ENCODE assay signal across 11 cellular contexts in the genomic region with DNA sequence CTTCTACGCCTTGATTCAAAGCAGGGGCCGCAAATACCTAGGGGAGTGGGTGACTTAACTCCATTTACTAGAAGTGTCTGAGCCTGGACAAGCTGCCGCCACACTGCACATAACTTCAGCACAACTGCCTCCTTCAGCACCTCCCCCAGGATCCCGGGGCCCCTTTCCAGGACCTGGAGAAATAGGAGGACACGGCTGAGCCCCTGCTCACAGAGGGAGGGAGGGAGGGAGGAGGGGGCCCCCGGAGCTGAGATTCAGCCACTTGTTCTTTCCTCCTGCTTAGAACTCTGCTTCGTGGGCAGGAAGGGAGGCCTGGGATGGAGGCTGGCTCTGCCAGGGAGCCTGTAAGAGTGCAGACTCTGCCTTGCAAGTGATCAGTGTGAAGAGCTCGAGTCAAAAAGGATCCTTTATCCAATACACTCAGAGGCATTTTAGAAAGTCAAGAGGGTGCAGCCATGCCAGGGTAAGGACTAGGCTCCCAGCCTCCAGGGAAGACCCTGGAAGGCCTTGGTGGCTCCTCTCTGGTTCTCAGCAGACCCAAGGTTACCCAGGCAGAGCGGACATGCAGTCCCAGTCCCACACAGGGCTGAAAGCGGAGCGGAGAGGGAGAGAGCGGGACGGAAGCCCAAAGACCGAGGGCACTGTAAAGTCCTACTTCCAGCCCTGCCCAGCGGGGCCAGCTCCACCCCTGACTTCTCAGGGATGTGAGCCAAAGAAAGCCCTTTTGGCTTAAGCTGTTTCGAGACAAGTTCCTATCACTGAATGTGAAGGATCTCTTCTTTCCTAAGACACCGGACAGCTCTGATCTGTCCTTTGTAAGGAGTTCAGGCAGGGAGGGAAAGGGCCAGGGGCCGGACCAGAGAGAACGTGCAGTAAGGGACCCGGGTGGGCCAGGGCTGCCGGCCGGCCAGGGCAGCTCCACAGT. TPM values are rescaled to one million over a fixed set of nuclear protein-coding genes. Genes with fewer than 3 reads are reported as not detected.
DNase-seq lines count a peak whose midpoint lies in the region; ATAC-seq and TF ChIP-seq lines count a peak whose summit lies in the region.
"Had no signal": no experiment of that assay in that cellular context is flagged by ENCODE, and none has a peak within 500 bp of the region (broad histone marks: within the 10 kb centered on the region; RNA-seq: fewer than 3 reads in every experiment).

No MANE protein-coding gene starts in this region.

- H3K4me3 ChIP-seq in gastroesophageal sphincter: peak overlapping the region; percentile 18 to 53
- H3K4me3 ChIP-seq: A549 had no signal

- peak overlapping the region; percentile 78 to 97 (median 94) for H3K27ac ChIP-seq in gastroesophageal sphincter
- H3K27ac ChIP-seq: A549, KMS-11 had no signal

- DNase-seq in activated CD8-positive, alpha-beta memory T cell treated with anti-CD3 and anti-CD28 coated beads for 24 hours: peak; percentile 51
- DNase-seq in activated CD8-positive, alpha-beta memory T cell treated with anti-CD3 and anti-CD28 coated beads, Interleukin-2, amount 50 U/mL, for 4 hours: no peak
- peak; percentile 72 for DNase-seq in ureter (ENCODE audit: low spot score)

- no peaks in the 10 kb centered on the region for H3K27me3 Mint-ChIP-seq in nephron (ENCODE audit: low read depth)

- H3K36me3 ChIP-seq in gastroesophageal sphincter: no peaks in the 10 kb centered on the region

- no peak for TF ChIP-seq CTCF in gastroesophageal sphincter (IDR thresholded peaks at IDR 0.05)
- no peak for TF ChIP-seq CTCF in nephron (IDR thresholded peaks at IDR 0.05; ENCODE audit: unreplicated experiment in 3 of 3)

- peak in 1 of 2 donors; percentile 20 for TF ChIP-seq POLR2A in gastroesophageal sphincter (IDR thresholded peaks at IDR 0.05)

- no peaks in the 10 kb centered on the region for H3K27me3 ChIP-seq in gastroesophageal sphincter

- no peaks in the 10 kb centered on the region for H3K9me3 Mint-ChIP-seq in nephron

- peak overlapping the region; percentile 70 to 100 (median 99) for H3K27ac Mint-ChIP-seq in nephron

- H3K4me3 Mint-ChIP-seq in nephron: peak overlapping the region; percentile 53 to 57 (median 55)

- TF ChIP-seq EP300 in gastroesophageal sphincter (IDR thresholded peaks at IDR 0.05): no peak

- H3K4me1 ChIP-seq in gastroesophageal sphincter: peaks cover 0 to 60% (median 28%) of the 10 kb centered on the region in 3 donors
- H3K4me1 ChIP-seq: A549 had no signal

- WGBS in gastroesophageal sphincter (ENCODE audit: low coverage in 1 of 2), 2 donors: 0 to 59% methylated on average over 1 to 6 of the region's 22 CpGs

- ATAC-seq in gastroesophageal sphincter: peak; percentile 67
- ATAC-seq in GM21381 (IDR thresholded peaks at IDR 0.05; ENCODE audit: unreplicated experiment): no peak
- no peak for ATAC-seq in GM18868 (IDR thresholded peaks at IDR 0.05; ENCODE audit: unreplicated experiment)
- no peak for ATAC-seq in GM21825 (IDR thresholded peaks at IDR 0.05; ENCODE audit: unreplicated experiment)
- ATAC-seq: HCT116 had no signal

- no peaks in the 10 kb centered on the region for H3K9me3 ChIP-seq in gastroesophageal sphincter
- H3K9me3 ChIP-seq: A549 had no signal

- H3K36me3 Mint-ChIP-seq in nephron (ENCODE audit: low read depth): no peaks in the 10 kb centered on the region

- peaks cover 33% of the 10 kb centered on the region for H3K4me1 Mint-ChIP-seq in nephron

RNA-seq across cellular contexts. Expression of a gene that starts 8.6 kb away (rescaled TPM):
- total RNA-seq in gastroesophageal sphincter: 100 to 1,000 TPM in 3 of 4 donors, 10 to 100 TPM in 1; 69.6 to 298 (median 152) TPM
- total RNA-seq in ureter: 16.0 TPM
